Comparison of ENCODE assay signal across 10 cellular contexts in genomic region chr3:64685331-64685799, GRCh38. TPM values are rescaled to one million over a fixed set of nuclear protein-coding genes. Genes with fewer than 3 reads are reported as not detected.
DNase-seq lines count a peak whose midpoint lies in the region; ATAC-seq and TF ChIP-seq lines count a peak whose summit lies in the region.
"Had no signal": no experiment of that assay in that cellular context is flagged by ENCODE, and none has a peak within 500 bp of the region (broad histone marks: within the 10 kb centered on the region; RNA-seq: fewer than 3 reads in every experiment).

No MANE protein-coding gene starts in this region.

- H3K4me3 Mint-ChIP-seq in neural crest cell, result peak overlapping the region; percentile 94
- H3K4me3 Mint-ChIP-seq: CD8-positive, alpha-beta T cell had no signal

- H3K9me3 ChIP-seq in A673 (ENCODE audit: low read depth, low read length, poor library complexity, severe bottlenecking), result no peaks in the 10 kb centered on the region
- H3K9me3 ChIP-seq in RWPE2 (ENCODE audit: severe bottlenecking), result no peaks in the 10 kb centered on the region

- H3K27ac ChIP-seq in A673 (ENCODE audit: low read depth, low read length, poor library complexity, severe bottlenecking) (no peak overlapping the region), RWPE2 (ENCODE audit: poor library complexity, severe bottlenecking) (no peak overlapping the region), foreskin keratinocyte (peak overlapping the region; percentile 38)

- intact Hi-C loops in A673 (cut with micrococcal nuclease; ENCODE audit: unreplicated experiment), result loop anchor here (5.0 kb wide), 1 partner anchor 482 kb away; no protein-coding TSS in a partner anchor

- POLR2A ChIA-PET in A673 (lab: Charles Lee; ENCODE audit: low non-redundant PET), result no interaction called here

- H3K27me3 ChIP-seq in A673 (replicated peaks; ENCODE audit: insufficient read depth, low read depth, low read length, poor library complexity), result no peaks in the 10 kb centered on the region
- peaks cover 73% of the 10 kb centered on the region for H3K27me3 ChIP-seq in RWPE2 (ENCODE audit: insufficient read depth, poor library complexity, severe bottlenecking)
- peaks cover 72% of the 10 kb centered on the region for H3K27me3 ChIP-seq in foreskin keratinocyte

- peaks cover 2% of the 10 kb centered on the region for H3K27me3 Mint-ChIP-seq in neural crest cell (ENCODE audit: low read depth)

- no peaks in the 10 kb centered on the region for H3K36me3 Mint-ChIP-seq in neural crest cell (ENCODE audit: low read depth)
- H3K36me3 Mint-ChIP-seq: CD8-positive, alpha-beta T cell had no signal

- H3K4me1 ChIP-seq in A673 (ENCODE audit: insufficient read depth, low read length, poor library complexity, severe bottlenecking), result peaks cover 7% of the 10 kb centered on the region
- no peaks in the 10 kb centered on the region for H3K4me1 ChIP-seq in RWPE2 (ENCODE audit: insufficient read depth, poor library complexity, severe bottlenecking)
- H3K4me1 ChIP-seq in foreskin keratinocyte, result no peaks in the 10 kb centered on the region

- BruUV-seq in A673 (replicated peaks; lab: Mats Ljungman, UMichigan), result no TSS peak

- TF ChIP-seq CTCF in A673 (conservative IDR thresholded peaks at IDR 0.05; ENCODE audit: low read depth, low read length), result no peak
- TF ChIP-seq CTCF in RWPE2 (IDR thresholded peaks at IDR 0.05; ENCODE audit: poor library complexity, severe bottlenecking), result no peak
- no peak for TF ChIP-seq CTCF in foreskin keratinocyte (conservative IDR thresholded peaks at IDR 0.05)
- no peak for TF ChIP-seq CTCF in neural crest cell (conservative IDR thresholded peaks at IDR 0.05)

- H3K36me3 ChIP-seq in A673 (ENCODE audit: insufficient read depth, low read length, poor library complexity, severe bottlenecking), result no peaks in the 10 kb centered on the region
- H3K36me3 ChIP-seq in RWPE2 (ENCODE audit: low read depth), result no peaks in the 10 kb centered on the region

- DNase-seq in A673 (ENCODE audit: low spot score) (no peak), RWPE2 (ENCODE audit: low spot score) (no peak), foreskin keratinocyte (peak in 1 of 2 donors; percentile 9), neural crest cell (ENCODE audit: low read depth, low spot score) (no peak)
- no peak for DNase-seq in stimulated activated naive CD8-positive, alpha-beta T cell treated with anti-CD3 and anti-CD28 coated beads, Interleukin-15, Interleukin-2, amounts not matched to agents 100 U/mL and 50 U/mL, for 24 hours
- no peak for DNase-seq in activated CD4-positive, alpha-beta T cell treated with anti-CD3 and anti-CD28 coated beads, Interleukin-2, amount 50 U/mL, for 1 hour
- DNase-seq: CD8-positive, alpha-beta T cell; T-helper 1 cell had no signal

- H3K9me3 Mint-ChIP-seq in neural crest cell, result no peaks in the 10 kb centered on the region
- H3K9me3 Mint-ChIP-seq: CD8-positive, alpha-beta T cell had no signal

- ATAC-seq in RWPE2 (ENCODE audit: low read depth) (no peak), foreskin keratinocyte (no peak), GM18909 (IDR thresholded peaks at IDR 0.05; ENCODE audit: poor library complexity, unreplicated experiment) (no peak), HG03457 (IDR thresholded peaks at IDR 0.05; ENCODE audit: unreplicated experiment) (no peak)
- ATAC-seq in stimulated activated naive CD8-positive, alpha-beta T cell treated with anti-CD3 and anti-CD28 coated beads, Interleukin-15, Interleukin-2, amounts not matched to agents 100 U/mL and 50 U/mL, for 24 hours, result no peak
- ATAC-seq: CD8-positive, alpha-beta T cell had no signal

- peak overlapping the region; percentile 89 for H3K27ac Mint-ChIP-seq in neural crest cell (ENCODE audit: unreplicated experiment)
- H3K27ac Mint-ChIP-seq: CD8-positive, alpha-beta T cell had no signal

- H3K4me3 ChIP-seq in A673 (ENCODE audit: low read depth, low read length, poor library complexity, severe bottlenecking), result peak overlapping the region; percentile 49
- peak overlapping the region; percentile 36 for H3K4me3 ChIP-seq in RWPE2 (ENCODE audit: severe bottlenecking)

- CTCF ChIA-PET in A673 (lab: Charles Lee), result no interaction called here

- peaks cover 51% of the 10 kb centered on the region for H3K4me1 Mint-ChIP-seq in neural crest cell

RNA-seq across cellular contexts. Expression of gene ADAMTS9, which starts 2.4 kb away (rescaled TPM):
- total RNA-seq in A673 (2021), result 0.26 TPM in 2 replicates
- total RNA-seq in foreskin keratinocyte, result 0.07 and 0.21 TPM in 2 replicates
- polyA plus RNA-seq in foreskin keratinocyte, result 0.04 and 0.11 TPM in 2 replicates
- total RNA-seq in neural crest cell, result 13.8 and 15.1 TPM in 2 replicates
- total RNA-seq: CD8-positive, alpha-beta T cell had no signal

Comparison
In these comparisons a context has a peak if more than half of its experiments do, and no peak if none do; other contexts are left out.
1. RNA of gene ADAMTS9, which starts 2.4 kb away (total RNA-seq): 13.8 to 15.1 TPM in neural crest cell; 0.26 TPM in A673 and 0.07 to 0.21 TPM in foreskin keratinocyte; every median in the first group is over 10 times any median in the second.